ENCODE assay signal across 15 cellular contexts in the genomic region with DNA sequence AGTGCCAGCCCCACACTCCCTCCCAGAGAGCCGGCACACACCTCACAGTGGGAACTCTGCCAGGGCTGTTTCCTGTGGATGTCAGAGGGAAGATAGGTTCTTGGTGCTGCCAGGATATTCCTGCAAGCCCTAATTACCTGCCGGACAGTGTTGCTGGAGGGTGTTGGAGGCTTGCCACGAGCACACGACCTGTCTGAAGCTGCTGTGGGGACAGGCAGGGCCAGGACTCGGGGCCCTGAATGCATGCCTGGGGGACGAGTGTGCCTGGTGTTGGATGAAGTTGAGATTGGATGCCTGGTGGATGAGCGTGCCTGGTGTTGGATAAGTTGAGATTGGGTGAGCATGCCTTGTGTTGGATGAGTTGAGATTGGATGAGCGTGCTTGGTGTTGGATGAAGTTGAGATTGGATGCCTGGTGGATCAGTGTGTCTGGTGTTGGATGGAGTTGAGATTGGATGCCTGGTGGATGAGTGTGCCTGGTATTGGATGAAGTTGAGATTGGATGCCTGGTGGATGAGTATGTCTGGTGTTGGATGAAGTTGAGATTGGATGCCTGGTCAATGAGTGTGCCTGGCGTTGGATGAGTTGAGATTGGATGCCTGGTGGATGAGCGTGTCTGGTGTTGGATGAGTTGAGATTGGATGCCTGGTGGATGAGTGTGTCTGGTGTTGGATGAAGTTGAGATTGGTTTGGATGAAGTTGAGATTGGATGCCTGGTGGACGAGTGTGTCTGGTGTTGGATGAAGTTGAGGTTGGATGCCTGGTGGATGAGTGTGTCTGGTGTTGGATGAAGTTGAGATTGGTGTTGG. TPM values are rescaled to one million over a fixed set of nuclear protein-coding genes. Genes with fewer than 3 reads are reported as not detected.
DNase-seq lines count a peak whose midpoint lies in the region; ATAC-seq and TF ChIP-seq lines count a peak whose summit lies in the region.
"Had no signal": no experiment of that assay in that cellular context is flagged by ENCODE, and none has a peak within 500 bp of the region (broad histone marks: within the 10 kb centered on the region; RNA-seq: fewer than 3 reads in every experiment).

No MANE protein-coding gene starts in this region.

- no peak overlapping the region for H3K27ac ChIP-seq in neuronal stem cell (replicated peaks; ENCODE audit: low read length)
- no peak overlapping the region for H3K27ac ChIP-seq in CD4-positive, alpha-beta memory T cell (ENCODE audit: low read depth, low read length)
- H3K27ac ChIP-seq: HL-60, ovary, transverse colon had no signal

- no peak overlapping the region for H3K18ac ChIP-seq in neuronal stem cell (ENCODE audit: low read length)

- peaks cover 0 to 2% of the 10 kb centered on the region in 2 donors for H3K9me3 ChIP-seq in neuronal stem cell (replicated peaks in 1 of 2; ENCODE audit: control insufficient read depth in 2 of 2, insufficient read depth in 1 of 2, low read depth in 1 of 2, low read length in 2 of 2)
- no peaks in the 10 kb centered on the region for H3K9me3 ChIP-seq in CD4-positive, alpha-beta memory T cell (ENCODE audit: control insufficient read depth in 1 of 2, low read length in 2 of 2)
- H3K9me3 ChIP-seq: ovary, transverse colon had no signal

- CTCF ChIA-PET in CD4-positive, alpha-beta memory T cell (lab: Charles Lee; ENCODE audit: partially characterized antibody): interaction anchor here (1.3 kb wide), 2 partner anchors 29 to 55 kb away, joined by 3 read pairs; no protein-coding TSS in a partner anchor
- CTCF ChIA-PET in activated CD4-positive, alpha-beta memory T cell treated with anti-CD3 and anti-CD28 coated beads, Interleukin-2, amount 10 ng/mL, durations not matched to agents 7 days and 5 days (lab: Charles Lee): no interaction called here

- no peak overlapping the region for H2BK12ac ChIP-seq in neuronal stem cell (ENCODE audit: low read length)

- peak overlapping the region; percentile 22 for H4K91ac ChIP-seq in neuronal stem cell (ENCODE audit: low read depth, low read length, poor library complexity)

- no peak for TF ChIP-seq CTCF in cardiac fibroblast (IDR thresholded peaks at IDR 0.05; ENCODE audit: low read depth, low read length)

- DNase-seq in EH (ENCODE audit: low read depth) (peak; percentile 93), NCI-H2196 treated with DMSO at 0.1 percent for 48 hours (lab: John Stamatoyannopoulos, UW; ENCODE audit: unreplicated experiment) (peak; percentile 11), cardiac fibroblast (ENCODE audit: low read depth in 2 of 2) (peak; percentile 56 to 98), neuronal stem cell (ENCODE audit: low spot score) (no peak), DMS153 treated with DMSO at 0.1 percent for 48 hours (lab: John Stamatoyannopoulos, UW; ENCODE audit: unreplicated experiment) (no peak)
- no peak for DNase-seq in CD4-positive, alpha-beta memory T cell
- no peak for DNase-seq in activated CD4-positive, alpha-beta memory T cell treated with anti-CD3 and anti-CD28 coated beads, Interleukin-2, amount 10 ng/mL, durations not matched to agents 7 days and 5 days
- DNase-seq: activated CD4-positive, alpha-beta T cell treated with anti-CD3 and anti-CD28 coated beads for 48 hours; DND-41; NCI-H1694 treated with DMSO at 0.1 percent for 48 hours; ovary; transverse colon had no signal

- no peaks in the 10 kb centered on the region for H3K27me3 ChIP-seq in neuronal stem cell (ENCODE audit: control insufficient read depth in 3 of 3, insufficient read depth in 3 of 3, low read depth in 1 of 3, low read length in 3 of 3)
- H3K27me3 ChIP-seq in CD4-positive, alpha-beta memory T cell (ENCODE audit: insufficient read depth, low read length): no peaks in the 10 kb centered on the region
- H3K27me3 ChIP-seq: ovary, transverse colon had no signal

- H3K4me3 Mint-ChIP-seq in CD4-positive, alpha-beta memory T cell: no peak overlapping the region
- no peak overlapping the region for H3K4me3 Mint-ChIP-seq in activated CD4-positive, alpha-beta memory T cell treated with anti-CD3 and anti-CD28 coated beads, Interleukin-2, amount 10 ng/mL, durations not matched to agents 7 days and 5 days
- H3K4me3 Mint-ChIP-seq: activated naive CD4-positive, alpha-beta T cell treated with anti-CD3 and anti-CD28 coated beads, Interleukin-2, amount 50 U/mL, for 24 hours had no signal

- H2AFZ ChIP-seq in neuronal stem cell (ENCODE audit: low read length): no peak overlapping the region

- H3K27me3 Mint-ChIP-seq in CD4-positive, alpha-beta memory T cell: no peaks in the 10 kb centered on the region
- no peaks in the 10 kb centered on the region for H3K27me3 Mint-ChIP-seq in activated CD4-positive, alpha-beta memory T cell treated with anti-CD3 and anti-CD28 coated beads, Interleukin-2, amount 10 ng/mL, durations not matched to agents 7 days and 5 days
- H3K27me3 Mint-ChIP-seq: activated naive CD4-positive, alpha-beta T cell treated with anti-CD3 and anti-CD28 coated beads, Interleukin-2, amount 50 U/mL, for 24 hours had no signal

- peak overlapping the region; percentile 77 for H3K9ac ChIP-seq in neuronal stem cell (ENCODE audit: low read depth, low read length, poor library complexity)

- H4K8ac ChIP-seq in neuronal stem cell (ENCODE audit: low read depth, low read length): no peak overlapping the region

- POLR2A ChIA-PET in CD4-positive, alpha-beta memory T cell (lab: Charles Lee; ENCODE audit: partially characterized antibody): no interaction called here
- POLR2A ChIA-PET in activated CD4-positive, alpha-beta memory T cell treated with anti-CD3 and anti-CD28 coated beads, Interleukin-2, amount 10 ng/mL, durations not matched to agents 7 days and 5 days (lab: Charles Lee): no interaction called here

- H2BK15ac ChIP-seq in neuronal stem cell (ENCODE audit: low read length): no peak overlapping the region

- H2AK5ac ChIP-seq in neuronal stem cell (ENCODE audit: low read depth, low read length): no peak overlapping the region

- no peaks in the 10 kb centered on the region for H3K9me3 Mint-ChIP-seq in CD4-positive, alpha-beta memory T cell
- H3K9me3 Mint-ChIP-seq in activated CD4-positive, alpha-beta memory T cell treated with anti-CD3 and anti-CD28 coated beads, Interleukin-2, amount 10 ng/mL, durations not matched to agents 7 days and 5 days: no peaks in the 10 kb centered on the region
- H3K9me3 Mint-ChIP-seq: activated naive CD4-positive, alpha-beta T cell treated with anti-CD3 and anti-CD28 coated beads, Interleukin-2, amount 50 U/mL, for 24 hours had no signal

- H3K4ac ChIP-seq in neuronal stem cell (ENCODE audit: low read length): no peak overlapping the region

- ATAC-seq in HG02938 (IDR thresholded peaks at IDR 0.05; ENCODE audit: unreplicated experiment): no peak

- H3K36me3 Mint-ChIP-seq in CD4-positive, alpha-beta memory T cell: peaks cover 19 to 31% of the 10 kb centered on the region in 2 donors
- peaks cover 25% of the 10 kb centered on the region for H3K36me3 Mint-ChIP-seq in activated CD4-positive, alpha-beta memory T cell treated with anti-CD3 and anti-CD28 coated beads, Interleukin-2, amount 10 ng/mL, durations not matched to agents 7 days and 5 days (ENCODE audit: low read depth)

- H3K4me3 ChIP-seq in cardiac fibroblast (replicated peaks in 1 of 2; ENCODE audit: low read depth in 2 of 2, low read length in 2 of 2): no peak overlapping the region
- no peak overlapping the region for H3K4me3 ChIP-seq in neuronal stem cell (ENCODE audit: low read length in 2 of 2)
- H3K4me3 ChIP-seq in CD4-positive, alpha-beta memory T cell (ENCODE audit: low read length in 2 of 2): no peak overlapping the region
- H3K4me3 ChIP-seq: ovary, transverse colon had no signal

- no peak overlapping the region for H2BK5ac ChIP-seq in neuronal stem cell (ENCODE audit: low read length)

- no peaks in the 10 kb centered on the region for H3K4me1 ChIP-seq in neuronal stem cell (ENCODE audit: control insufficient read depth in 2 of 2, insufficient read depth in 1 of 2, low read depth in 1 of 2, low read length in 2 of 2)
- peaks cover 7% of the 10 kb centered on the region for H3K4me1 ChIP-seq in CD4-positive, alpha-beta memory T cell (ENCODE audit: insufficient read depth, low read length)
- H3K4me1 ChIP-seq: transverse colon had no signal

- H3K4me2 ChIP-seq in neuronal stem cell (ENCODE audit: insufficient read depth, low read length, poor library complexity, severe bottlenecking): no peak overlapping the region

- peak overlapping the region; percentile 5 for H3K23ac ChIP-seq in neuronal stem cell (ENCODE audit: low read depth, low read length, poor library complexity)

- 100% methylated on average over 2 of the region's 11 CpGs; no CpG with 5 or more reads in 1 of the 2 donors for WGBS in neuronal stem cell (ENCODE audit: extremely low coverage in 2 of 2, insufficient read length in 2 of 2, insufficient replicate concordance in 1 of 2), 2 donors

- H3K27ac Mint-ChIP-seq in CD4-positive, alpha-beta memory T cell: no peak overlapping the region
- no peak overlapping the region for H3K27ac Mint-ChIP-seq in activated CD4-positive, alpha-beta memory T cell treated with anti-CD3 and anti-CD28 coated beads, Interleukin-2, amount 10 ng/mL, durations not matched to agents 7 days and 5 days
- H3K27ac Mint-ChIP-seq: activated naive CD4-positive, alpha-beta T cell treated with anti-CD3 and anti-CD28 coated beads, Interleukin-2, amount 50 U/mL, for 24 hours had no signal

- intact Hi-C loops in CD4-positive, alpha-beta memory T cell (cut with micrococcal nuclease): no loop called here

- no peak overlapping the region for H3K14ac ChIP-seq in neuronal stem cell (ENCODE audit: low read length)

- peaks cover 35 to 87% of the 10 kb centered on the region in 2 donors for H3K36me3 ChIP-seq in neuronal stem cell (replicated peaks in 1 of 2; ENCODE audit: control insufficient read depth in 2 of 2, insufficient read depth in 2 of 2, low read length in 2 of 2)
- H3K36me3 ChIP-seq in CD4-positive, alpha-beta memory T cell (ENCODE audit: insufficient read depth, low read length): peaks cover 32% of the 10 kb centered on the region
- H3K36me3 ChIP-seq: ovary had no signal

- H3K79me1 ChIP-seq in neuronal stem cell (ENCODE audit: low read depth, low read length): peaks cover 3% of the 10 kb centered on the region

- no peak overlapping the region for H2BK120ac ChIP-seq in neuronal stem cell (ENCODE audit: low read depth, low read length)

- H3K4me1 Mint-ChIP-seq in CD4-positive, alpha-beta memory T cell: peaks cover 7 to 11% (median 10%) of the 10 kb centered on the region in 4 donors
- H3K4me1 Mint-ChIP-seq in activated CD4-positive, alpha-beta memory T cell treated with anti-CD3 and anti-CD28 coated beads, Interleukin-2, amount 10 ng/mL, durations not matched to agents 7 days and 5 days: peaks cover under 1% of the 10 kb centered on the region

RNA-seq across cellular contexts. Expression of a gene that starts 23.2 kb away (rescaled TPM):
- 8.6 TPM for polyA plus RNA-seq in neuronal stem cell (2013, experiment 1 of 2)
- polyA plus RNA-seq in neuronal stem cell (2013, experiment 2 of 2): 8.7 TPM
- 10 to 100 TPM; 44.4 to 44.6 TPM for total RNA-seq in CD4-positive, alpha-beta memory T cell
- polyA plus RNA-seq in CD4-positive, alpha-beta memory T cell: 1 to 10 TPM; 2.4 to 6.8 TPM
- total RNA-seq in activated CD4-positive, alpha-beta memory T cell treated with anti-CD3 and anti-CD28 coated beads, Interleukin-2, amount 10 ng/mL, durations not matched to agents 7 days and 5 days: 10 to 100 TPM; 22.2 to 22.3 TPM

RNA-seq across cellular contexts. Expression of a gene that starts 34.1 kb away (rescaled TPM):
- 38.4 TPM for polyA plus RNA-seq in neuronal stem cell (2013, experiment 1 of 2)
- polyA plus RNA-seq in neuronal stem cell (2013, experiment 2 of 2): 37.0 TPM
- total RNA-seq in CD4-positive, alpha-beta memory T cell: 100 to 1,000 TPM; 101 to 106 TPM
- polyA plus RNA-seq in CD4-positive, alpha-beta memory T cell: 10 to 100 TPM; 54.1 to 70.9 TPM
- 10 to 100 TPM; 61.6 to 64.1 TPM for total RNA-seq in activated CD4-positive, alpha-beta memory T cell treated with anti-CD3 and anti-CD28 coated beads, Interleukin-2, amount 10 ng/mL, durations not matched to agents 7 days and 5 days

Comparison
In these comparisons a context has a peak if more than half of its experiments do, and no peak if none do; other contexts are left out.
1. DNase-seq: peak in EH (single experiment), NCI-H2196 treated with DMSO at 0.1 percent for 48 hours (single experiment) and cardiac fibroblast (2 of 2); none in neuronal stem cell (single experiment), CD4-positive, alpha-beta memory T cell (0 of 5), activated CD4-positive, alpha-beta memory T cell treated with anti-CD3 and anti-CD28 coated beads, Interleukin-2, amount 10 ng/mL, durations not matched to agents 7 days and 5 days (single experiment) and DMS153 treated with DMSO at 0.1 percent for 48 hours (single experiment).